Comparison of ENCODE assay signal across 12 cellular contexts in the genomic region with DNA sequence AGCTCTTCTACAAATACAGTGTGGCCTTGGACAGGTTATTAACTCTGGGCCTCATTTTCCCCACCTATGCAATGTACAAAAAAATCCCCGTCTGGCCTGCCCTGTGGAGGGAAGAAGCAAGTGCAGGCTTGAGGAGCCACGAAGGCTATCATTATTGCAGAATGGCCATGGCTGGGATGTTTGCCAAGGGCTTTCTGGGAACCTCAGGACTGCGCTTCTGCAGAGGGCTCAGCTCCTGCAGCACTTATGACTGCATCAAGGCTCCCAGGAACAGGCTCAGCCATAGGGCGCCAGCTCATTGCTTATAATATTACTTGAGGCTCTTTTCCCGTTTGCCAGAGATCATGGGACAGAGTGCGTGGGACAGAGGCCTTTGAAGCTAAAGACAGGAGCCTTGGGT. TPM values are rescaled to one million over a fixed set of nuclear protein-coding genes. Genes with fewer than 3 reads are reported as not detected.
DNase-seq lines count a peak whose midpoint lies in the region; ATAC-seq, FAIRE-seq and TF ChIP-seq lines count a peak whose summit lies in the region.
"Had no signal": no experiment of that assay in that cellular context is flagged by ENCODE, and none has a peak within 500 bp of the region (broad histone marks: within the 10 kb centered on the region; RNA-seq: fewer than 3 reads in every experiment).

No MANE protein-coding gene starts in this region.

- intact Hi-C loops in lower lobe of right lung (cut with DNase I) (no loop called here), PC-3 (cut with micrococcal nuclease) (no loop called here)

- H3K4me1 ChIP-seq in BE2C, result no peaks in the 10 kb centered on the region
- H3K4me1 ChIP-seq in astrocyte (ENCODE audit: insufficient read depth, low read length), result no peaks in the 10 kb centered on the region
- peaks cover 62% of the 10 kb centered on the region for H3K4me1 ChIP-seq in lower lobe of right lung
- H3K4me1 ChIP-seq in PC-3 (ENCODE audit: insufficient read depth, low read length), result no peaks in the 10 kb centered on the region

- peaks cover 42% of the 10 kb centered on the region for H3K27me3 Mint-ChIP-seq in astrocyte (ENCODE audit: low read depth, unreplicated experiment)

- no peak overlapping the region for H3K27ac ChIP-seq in astrocyte (ENCODE audit: low read depth, low read length)
- H3K27ac ChIP-seq in lower lobe of right lung, result no peak overlapping the region
- no peak overlapping the region for H3K27ac ChIP-seq in PC-3 (ENCODE audit: low read length)
- H3K27ac ChIP-seq: PC-9 had no signal

- peak; percentile 17 to 27 for ATAC-seq in lower lobe of right lung
- no peak for ATAC-seq in PC-3
- ATAC-seq in GM21515 (IDR thresholded peaks at IDR 0.05; ENCODE audit: unreplicated experiment), result no peak

- H3K4me3 Mint-ChIP-seq in astrocyte (ENCODE audit: unreplicated experiment), result no peak overlapping the region

- H2AFZ ChIP-seq in astrocyte (ENCODE audit: low read depth, low read length), result no peak overlapping the region
- H2AFZ ChIP-seq in PC-3 (ENCODE audit: low read length), result no peak overlapping the region
- H2AFZ ChIP-seq: PC-9 had no signal

- FAIRE-seq in H54 (lab: Jason Lieb, UNC), result no peak
- no peak for FAIRE-seq in astrocyte (lab: Jason Lieb, UNC)
- FAIRE-seq: endothelial cell of umbilical vein, H1 had no signal

- no peaks in the 10 kb centered on the region for H3F3A ChIP-seq in PC-3 (ENCODE audit: low read length, unreplicated experiment)

- BruUV-seq in PC-3 (replicated peaks; lab: Mats Ljungman, UMichigan), result no TSS peak

- TF ChIP-seq POLR2A in H54 (IDR thresholded peaks at IDR 0.05; ENCODE audit: low read depth, low read length), result no peak

- H3K9me2 ChIP-seq in PC-3 (replicated peaks; ENCODE audit: low read length), result no peaks in the 10 kb centered on the region

- peaks cover 4% of the 10 kb centered on the region for H3K9me3 Mint-ChIP-seq in astrocyte (ENCODE audit: unreplicated experiment)

- H3K36me3 ChIP-seq in BE2C (no peaks in the 10 kb centered on the region), astrocyte (ENCODE audit: insufficient read depth, low read length) (no peaks in the 10 kb centered on the region), lower lobe of right lung (no peaks in the 10 kb centered on the region), PC-3 (ENCODE audit: low read depth, low read length) (no peaks in the 10 kb centered on the region)

- H3K79me2 ChIP-seq in astrocyte (ENCODE audit: insufficient read depth, low read length) (no peaks in the 10 kb centered on the region), PC-3 (ENCODE audit: low read length) (no peaks in the 10 kb centered on the region)

- no peak overlapping the region for H3K4me3 ChIP-seq in BE2C (ENCODE audit: low read depth, low read length)
- H3K4me3 ChIP-seq in astrocyte (ENCODE audit: insufficient read depth, low read depth, low read length), result no peak overlapping the region
- H3K4me3 ChIP-seq in lower lobe of right lung, result no peak overlapping the region
- H3K4me3 ChIP-seq in PC-3 (ENCODE audit: low read length), result no peak overlapping the region
- H3K4me3 ChIP-seq: PC-9 had no signal

- TF ChIP-seq CTCF in BE2C (IDR thresholded peaks at IDR 0.05; ENCODE audit: low read depth, low read length) (no peak), astrocyte (IDR thresholded peaks at IDR 0.05; ENCODE audit: insufficient read depth, low read depth, low read length) (no peak), lower lobe of right lung (IDR thresholded peaks at IDR 0.05) (no peak), PC-3 (conservative IDR thresholded peaks at IDR 0.05; ENCODE audit: low read depth, low read length) (no peak)

- H4K20me1 ChIP-seq in astrocyte (ENCODE audit: insufficient read depth, low read length), result no peaks in the 10 kb centered on the region
- H4K20me1 ChIP-seq in PC-3 (ENCODE audit: low read length), result no peaks in the 10 kb centered on the region

- H3K9ac ChIP-seq in astrocyte (ENCODE audit: low read length), result no peak overlapping the region
- no peak overlapping the region for H3K9ac ChIP-seq in PC-3 (ENCODE audit: low read length)

- CTCF ChIA-PET in PC-3 (lab: Charles Lee), result no interaction called here

- H3K27me3 ChIP-seq in BE2C (no peaks in the 10 kb centered on the region), astrocyte (ENCODE audit: insufficient read depth, low read length) (no peaks in the 10 kb centered on the region), lower lobe of right lung (ENCODE audit: low read depth) (no peaks in the 10 kb centered on the region), PC-3 (ENCODE audit: low read length) (no peaks in the 10 kb centered on the region)

- no peaks in the 10 kb centered on the region for H3K36me3 Mint-ChIP-seq in astrocyte (ENCODE audit: low read depth, unreplicated experiment)

- H3K27ac Mint-ChIP-seq in astrocyte (ENCODE audit: unreplicated experiment), result no peak overlapping the region

- H3K4me2 ChIP-seq in astrocyte (ENCODE audit: low read length) (no peak overlapping the region), PC-3 (ENCODE audit: low read length) (no peak overlapping the region)
- H3K4me2 ChIP-seq: PC-9 had no signal

- peak; percentile 45 for DNase-seq in BE2C
- DNase-seq in H54 (ENCODE audit: insufficient read length, low spot score), result peak; percentile 70
- peak; percentile 26 for DNase-seq in astrocyte (ENCODE audit: low read depth)
- DNase-seq in lower lobe of right lung, result no peak
- no peak for DNase-seq in T-helper 9 cell
- no peak for DNase-seq in NCI-H1930 (lab: John Stamatoyannopoulos, UW)
- DNase-seq in PC-3, result no peak
- DNase-seq: Karpas-422 had no signal

- H3K9me3 ChIP-seq in BE2C (no peaks in the 10 kb centered on the region), astrocyte (ENCODE audit: insufficient read depth, low read depth, low read length) (peaks cover 3% of the 10 kb centered on the region), lower lobe of right lung (peaks cover 7% of the 10 kb centered on the region), PC-3 (ENCODE audit: low read length) (no peaks in the 10 kb centered on the region)

- POLR2A ChIA-PET in PC-3 (lab: Charles Lee; ENCODE audit: unreplicated experiment), result no interaction called here

- H3K4me1 Mint-ChIP-seq in astrocyte (ENCODE audit: low read depth, unreplicated experiment), result no peaks in the 10 kb centered on the region

RNA-seq across cellular contexts. Expression of a gene that starts 20.5 kb away (rescaled TPM):
- polyA plus RNA-seq in BE2C (2012; ENCODE audit: insufficient read depth, insufficient read length, low read depth), result not detected
- total RNA-seq in astrocyte (not detected in 2 replicates), lower lobe of right lung (0.32 TPM), PC-3 (2014; rRNA removed) (not detected in 2 replicates)
- total RNA-seq: endothelial cell of umbilical vein, PC-9 had no signal
- polyA plus RNA-seq: endothelial cell of umbilical vein had no signal

RNA-seq across cellular contexts. Expression of a gene that starts 33.3 kb away (rescaled TPM):
- 2.5 TPM for polyA plus RNA-seq in BE2C (2012; ENCODE audit: insufficient read depth, insufficient read length, low read depth)
- total RNA-seq in astrocyte (2.9 and 3.4 TPM in 2 replicates), lower lobe of right lung (117 TPM), PC-3 (2014; rRNA removed) (13.7 and 14.1 TPM in 2 replicates)
- total RNA-seq: H1 had no signal

Comparison
In these comparisons a context has a peak if more than half of its experiments do, and no peak if none do; other contexts are left out.
1. DNase-seq: peak in BE2C (single experiment), H54 (single experiment) and astrocyte (single experiment); none in lower lobe of right lung (single experiment), T-helper 9 cell (single experiment), NCI-H1930 (0 of 2) and PC-3 (single experiment).
2. ATAC-seq: peak in lower lobe of right lung (2 of 2); none in PC-3 (single experiment) and GM21515 (single experiment).